Comparison of ENCODE assay signal across 8 cellular contexts in the genomic region with DNA sequence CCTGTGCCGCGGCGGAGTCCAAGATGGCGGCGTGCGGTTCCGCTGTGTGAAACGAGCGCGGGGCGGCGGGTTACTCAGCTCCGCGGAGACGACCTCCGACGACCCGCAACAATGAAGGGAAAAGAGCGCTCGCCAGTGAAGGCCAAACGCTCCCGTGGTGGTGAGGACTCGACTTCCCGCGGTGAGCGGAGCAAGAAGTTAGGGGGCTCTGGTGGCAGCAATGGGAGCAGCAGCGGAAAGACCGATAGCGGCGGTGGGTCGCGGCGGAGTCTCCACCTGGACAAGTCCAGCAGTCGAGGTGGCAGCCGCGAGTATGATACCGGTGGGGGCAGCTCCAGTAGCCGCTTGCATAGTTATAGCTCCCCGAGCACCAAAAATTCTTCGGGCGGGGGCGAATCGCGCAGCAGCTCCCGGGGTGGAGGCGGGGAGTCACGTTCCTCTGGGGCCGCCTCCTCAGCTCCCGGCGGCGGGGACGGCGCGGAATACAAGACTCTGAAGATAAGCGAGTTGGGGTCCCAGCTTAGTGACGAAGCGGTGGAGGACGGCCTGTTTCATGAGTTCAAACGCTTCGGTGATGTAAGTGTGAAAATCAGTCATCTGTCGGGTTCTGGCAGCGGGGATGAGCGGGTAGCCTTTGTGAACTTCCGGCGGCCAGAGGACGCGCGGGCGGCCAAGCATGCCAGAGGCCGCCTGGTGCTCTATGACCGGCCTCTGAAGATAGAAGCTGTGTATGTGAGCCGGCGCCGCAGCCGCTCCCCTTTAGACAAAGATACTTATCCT. TPM values are rescaled to one million over a fixed set of nuclear protein-coding genes. Genes with fewer than 3 reads are reported as not detected.
A peak's percentile ranks its signal among the peaks of the same experiment; 100 is the strongest.
DNase-seq lines count a peak whose midpoint lies in the region; ATAC-seq and TF ChIP-seq lines count a peak whose summit lies in the region.

No MANE protein-coding gene starts in this region.

- H3K36me3 ChIP-seq in adrenal gland (replicated peaks in 1 of 2) (peaks cover 0 to 15% of the 10 kb centered on the region in 2 donors), hepatocyte (replicated peaks; ENCODE audit: insufficient read depth, low read depth) (no peaks in the 10 kb centered on the region)

- H3K79me2 ChIP-seq in hepatocyte = peaks cover 49% of the 10 kb centered on the region

- TF ChIP-seq POLR2A in adrenal gland (IDR thresholded peaks at IDR 0.05) = peak; percentile 71 to 91

- DNase-seq in DMS53 (lab: John Stamatoyannopoulos, UW) (peak; percentile 80), HFF-Myc (ENCODE audit: extremely low read depth, low read depth) (no peak), RPMI7951 (ENCODE audit: low read depth) (peak; percentile 58), adrenal gland (peak; percentile 66 to 81 (median 72)), hepatocyte (ENCODE audit: low spot score) (peak; percentile 83)

- WGBS in adrenal gland, 4 donors = 0 to 1% (median 1%) methylated on average over 27 to 75 of the region's 75 CpGs
- under 1% methylated on average over 70 of the region's 75 CpGs for WGBS in hepatocyte (ENCODE audit: low lambda C conversion rate, missing lambda C conversion rate)

- H3K36me3 Mint-ChIP-seq in stimulated activated memory B cell treated with anti-CD40 and anti-IgM and Interleukin-4, amounts not matched to agents 10 μg/mL and 1 μg/mL and 100 μg/mL, for 72 hours = peaks cover 45% of the 10 kb centered on the region

- H3K4me1 Mint-ChIP-seq in stimulated activated memory B cell treated with anti-CD40 and anti-IgM and Interleukin-4, amounts not matched to agents 10 μg/mL and 1 μg/mL and 100 μg/mL, for 72 hours = peaks cover 55% of the 10 kb centered on the region

- intact Hi-C loops in adrenal gland (cut with DNase I) = loop anchor here (10.0 kb wide), 1 partner anchor 65 kb away; a partner anchor contains a TSS

- no peaks in the 10 kb centered on the region for H3K27me3 ChIP-seq in adrenal gland
- H3K27me3 ChIP-seq in hepatocyte = no peaks in the 10 kb centered on the region

- no peaks in the 10 kb centered on the region for H3K9me3 Mint-ChIP-seq in stimulated activated memory B cell treated with anti-CD40 and anti-IgM and Interleukin-4, amounts not matched to agents 10 μg/mL and 1 μg/mL and 100 μg/mL, for 72 hours

- peak; percentile 30 for TF ChIP-seq CTCF in HFF-Myc (IDR thresholded peaks at IDR 0.05; ENCODE audit: low read depth, low read length, missing control alignments)
- TF ChIP-seq CTCF in adrenal gland (IDR thresholded peaks at IDR 0.05) = peak in 5 of 6 experiments; percentile 41 to 86 (median 65)
- peak; percentile 44 for TF ChIP-seq CTCF in hepatocyte (IDR thresholded peaks at IDR 0.05; ENCODE audit: poor library complexity)

- H3K27ac Mint-ChIP-seq in stimulated activated memory B cell treated with anti-CD40 and anti-IgM and Interleukin-4, amounts not matched to agents 10 μg/mL and 1 μg/mL and 100 μg/mL, for 72 hours = no peak overlapping the region

- H2AFZ ChIP-seq in hepatocyte = peak overlapping the region; percentile 11

- H3K9me3 ChIP-seq in adrenal gland (replicated peaks in 1 of 3) = no peaks in the 10 kb centered on the region
- H3K9me3 ChIP-seq in hepatocyte (ENCODE audit: low read depth) = no peaks in the 10 kb centered on the region

- peak overlapping the region; percentile 86 for H3K4me2 ChIP-seq in hepatocyte

- peak overlapping the region; percentile 78 for H3K4me3 ChIP-seq in HFF-Myc (replicated peaks; ENCODE audit: low read depth, low read length)
- H3K4me3 ChIP-seq in adrenal gland = peak overlapping the region; percentile 61 to 90 (median 70)
- H3K4me3 ChIP-seq in hepatocyte = peak overlapping the region; percentile 52
- H3K4me3 ChIP-seq in skin epidermis = peak overlapping the region; percentile 76 to 96 (median 89)

- no peak overlapping the region for H3K4me3 Mint-ChIP-seq in stimulated activated memory B cell treated with anti-CD40 and anti-IgM and Interleukin-4, amounts not matched to agents 10 μg/mL and 1 μg/mL and 100 μg/mL, for 72 hours

- H3K9me2 ChIP-seq in hepatocyte (replicated peaks; ENCODE audit: insufficient read depth) = no peaks in the 10 kb centered on the region

- peaks cover 32% of the 10 kb centered on the region for H4K20me1 ChIP-seq in hepatocyte (ENCODE audit: insufficient read depth, poor library complexity, severe bottlenecking)

- H3K4me1 ChIP-seq in adrenal gland (replicated peaks in 1 of 2) (peaks cover 42 to 61% of the 10 kb centered on the region in 2 donors), hepatocyte (ENCODE audit: insufficient read depth) (peaks cover 30% of the 10 kb centered on the region)

- no peaks in the 10 kb centered on the region for H3K27me3 Mint-ChIP-seq in stimulated activated memory B cell treated with anti-CD40 and anti-IgM and Interleukin-4, amounts not matched to agents 10 μg/mL and 1 μg/mL and 100 μg/mL, for 72 hours

- peak overlapping the region; percentile 61 to 99 (median 98) for H3K27ac ChIP-seq in adrenal gland
- H3K27ac ChIP-seq in hepatocyte = peak overlapping the region; percentile 89
- H3K27ac ChIP-seq in skin epidermis = peak overlapping the region; percentile 6 to 98 (median 89)

- ATAC-seq in HG03565 (IDR thresholded peaks at IDR 0.05; ENCODE audit: unreplicated experiment) = no peak
- ATAC-seq in stimulated activated memory B cell treated with anti-CD40 and anti-IgM and Interleukin-4, amounts not matched to agents 10 μg/mL and 1 μg/mL and 100 μg/mL, for 72 hours = no peak

RNA-seq across cellular contexts. Expression of a gene that starts 0.4 kb away (rescaled TPM):
- 22.0 and 22.6 TPM in 2 replicates for total RNA-seq in RPMI7951 (2014; rRNA removed; shearing (Covaris generic))
- 10 to 100 TPM; 18.2 to 35.1 (median 22.9) TPM for total RNA-seq in adrenal gland
- 1 to 10 TPM; 2.3 to 9.9 (median 4.4) TPM for polyA plus RNA-seq in adrenal gland
- 31.3 and 36.8 TPM in 2 replicates for total RNA-seq in hepatocyte
- polyA plus RNA-seq in hepatocyte = 7.0 and 7.9 TPM in 2 replicates

RNA-seq across cellular contexts. Expression of a gene that starts 51.2 kb away (rescaled TPM):
- total RNA-seq in RPMI7951 (2014; rRNA removed; shearing (Covaris generic)) = 16.3 and 18.5 TPM in 2 replicates
- total RNA-seq in adrenal gland (10 to 100 TPM in 3 of 8 donors, 1 to 10 TPM in 5; 4.1 to 15.7 (median 7.2) TPM), hepatocyte (16.2 and 16.4 TPM in 2 replicates)
- polyA plus RNA-seq in adrenal gland (1 to 10 TPM; 2.8 to 4.7 (median 3.2) TPM), hepatocyte (8.3 and 10.7 TPM in 2 replicates)
